In the genomic region with DNA sequence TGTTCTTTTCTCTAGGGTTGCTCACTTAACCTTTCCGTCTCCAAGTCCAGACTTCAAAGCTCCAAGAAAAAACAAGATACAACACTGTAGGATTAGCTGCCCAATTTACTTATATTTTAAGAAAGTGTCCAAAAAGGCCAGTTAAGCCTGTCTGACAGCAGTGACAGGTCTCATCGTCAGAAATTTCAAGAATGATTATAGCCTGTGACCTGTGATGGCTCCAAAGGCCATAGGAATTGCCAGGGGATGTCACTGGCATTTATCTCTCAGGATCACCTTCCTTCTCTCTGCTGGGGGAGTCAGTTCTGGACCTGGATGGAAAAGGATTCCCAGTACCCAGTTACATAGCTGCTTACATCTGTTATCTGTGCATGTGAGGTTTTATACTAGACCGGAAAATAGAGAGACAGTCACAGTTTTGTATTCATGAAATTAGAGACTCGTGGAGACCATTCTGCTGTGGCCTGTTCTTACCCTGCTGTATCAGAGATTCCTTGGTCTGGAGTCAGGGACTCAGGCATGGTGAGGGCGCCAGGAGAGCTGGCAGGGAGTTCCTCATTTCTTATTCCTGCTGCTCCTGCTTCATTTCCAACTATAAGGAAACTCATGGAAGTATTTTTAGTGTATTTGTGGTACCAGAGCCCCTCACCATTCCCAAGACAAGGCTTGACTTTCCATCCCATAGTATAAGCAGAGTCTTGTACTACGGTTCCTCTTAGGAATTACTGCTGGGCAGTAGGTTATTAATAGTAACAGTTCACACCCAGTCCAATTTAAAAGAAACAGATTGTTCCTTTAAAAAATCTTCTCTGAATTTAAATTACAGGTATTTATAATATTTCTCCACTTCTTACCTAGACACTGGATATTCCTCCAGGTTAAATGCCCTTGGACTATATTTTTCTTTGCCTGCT, we compare ENCODE assay signal across 18 cellular contexts.
DNase-seq lines count a peak whose midpoint lies in the region; FAIRE-seq and TF ChIP-seq lines count a peak whose summit lies in the region.
"Had no signal": no experiment of that assay in that cellular context is flagged by ENCODE, and none has a peak within 500 bp of the region (broad histone marks: within the 10 kb centered on the region; RNA-seq: fewer than 3 reads in every experiment).

No MANE protein-coding gene starts in this region.

- no peaks in the 10 kb centered on the region for H4K20me1 ChIP-seq in GM23248 (ENCODE audit: insufficient read depth)
- H4K20me1 ChIP-seq in astrocyte (ENCODE audit: insufficient read depth, low read length): peaks cover 3% of the 10 kb centered on the region
- H4K20me1 ChIP-seq in smooth muscle cell (ENCODE audit: low read depth): no peaks in the 10 kb centered on the region

- TF ChIP-seq CTCF in astrocyte (IDR thresholded peaks at IDR 0.05; ENCODE audit: insufficient read depth, low read depth, low read length) (no peak), right atrium auricular region (IDR thresholded peaks at IDR 0.05) (no peak), smooth muscle cell (IDR thresholded peaks at IDR 0.05; ENCODE audit: borderline replicate concordance, insufficient read depth, poor library complexity, severe bottlenecking) (no peak)

- H3K9me2 ChIP-seq in GM23248 (ENCODE audit: insufficient read depth): no peaks in the 10 kb centered on the region

- H3K4me2 ChIP-seq in GM23248 (ENCODE audit: unreplicated experiment): no peak overlapping the region
- H3K4me2 ChIP-seq in astrocyte (ENCODE audit: low read length): no peak overlapping the region
- peak overlapping the region; percentile 56 for H3K4me2 ChIP-seq in smooth muscle cell
- H3K4me2 ChIP-seq: KMS-11, PC-9 had no signal

- no peak overlapping the region for H3K4me3 ChIP-seq in GM23248
- no peak overlapping the region for H3K4me3 ChIP-seq in astrocyte (ENCODE audit: insufficient read depth, low read depth, low read length)
- H3K4me3 ChIP-seq in right atrium auricular region: no peak overlapping the region
- H3K4me3 ChIP-seq in smooth muscle cell: no peak overlapping the region
- H3K4me3 ChIP-seq: PC-9 had no signal

- DNase-seq in GM23248 (peak; percentile 20), astrocyte (ENCODE audit: low read depth) (peak; percentile 30), right atrium auricular region (ENCODE audit: low spot score) (no peak), smooth muscle cell (lab: John Stamatoyannopoulos, UW; ENCODE audit: unreplicated experiment) (no peak), NCI-H1048 (lab: John Stamatoyannopoulos, UW) (no peak), islet precursor cell (no peak), NCI-H1092 (lab: John Stamatoyannopoulos, UW) (no peak)
- DNase-seq: AML-193, DMS79, GF-D8, NCI-H1105 treated with DMSO at 0.1 percent for 48 hours, NCI-H187, NCI-H446, NCI-H748 treated with DMSO at 0.1 percent for 48 hours, PC-9, SHP77 had no signal

- peaks cover 32% of the 10 kb centered on the region for H3F3A ChIP-seq in GM23248 (ENCODE audit: insufficient read depth)
- H3F3A ChIP-seq in smooth muscle cell (ENCODE audit: low read depth): no peaks in the 10 kb centered on the region

- FAIRE-seq in astrocyte (lab: Jason Lieb, UNC): no peak
- FAIRE-seq: H1 had no signal

- peaks cover 38% of the 10 kb centered on the region for H3K4me1 Mint-ChIP-seq in astrocyte (ENCODE audit: low read depth, unreplicated experiment)

- no peak overlapping the region for H3K27ac Mint-ChIP-seq in astrocyte (ENCODE audit: unreplicated experiment)

- H3K36me3 ChIP-seq in GM23248 (ENCODE audit: low read depth) (no peaks in the 10 kb centered on the region), astrocyte (ENCODE audit: insufficient read depth, low read length) (no peaks in the 10 kb centered on the region), right atrium auricular region (no peaks in the 10 kb centered on the region), smooth muscle cell (ENCODE audit: low read depth) (no peaks in the 10 kb centered on the region)

- peaks cover 4% of the 10 kb centered on the region for H3K36me3 Mint-ChIP-seq in astrocyte (ENCODE audit: low read depth, unreplicated experiment)

- no peaks in the 10 kb centered on the region for H3K79me2 ChIP-seq in GM23248 (ENCODE audit: insufficient read depth)
- H3K79me2 ChIP-seq in astrocyte (ENCODE audit: insufficient read depth, low read length): no peaks in the 10 kb centered on the region
- H3K79me2 ChIP-seq in smooth muscle cell (ENCODE audit: low read depth): no peaks in the 10 kb centered on the region

- H3K4me1 ChIP-seq in GM23248 (ENCODE audit: insufficient read depth) (peaks cover 49% of the 10 kb centered on the region), astrocyte (ENCODE audit: insufficient read depth, low read length) (peaks cover 35% of the 10 kb centered on the region), right atrium auricular region (peaks cover 0 to 16% of the 10 kb centered on the region in 2 donors), smooth muscle cell (ENCODE audit: low read depth) (peaks cover 15% of the 10 kb centered on the region)

- H3K9me3 Mint-ChIP-seq in astrocyte (ENCODE audit: unreplicated experiment): no peaks in the 10 kb centered on the region

- H2AFZ ChIP-seq in GM23248 (no peak overlapping the region), astrocyte (ENCODE audit: low read depth, low read length) (no peak overlapping the region), smooth muscle cell (ENCODE audit: low read depth) (no peak overlapping the region)
- H2AFZ ChIP-seq: PC-9 had no signal

- H3K27me3 ChIP-seq in GM23248 (replicated peaks; ENCODE audit: insufficient read depth) (no peaks in the 10 kb centered on the region), astrocyte (ENCODE audit: insufficient read depth, low read length) (no peaks in the 10 kb centered on the region), right atrium auricular region (no peaks in the 10 kb centered on the region), smooth muscle cell (ENCODE audit: low read depth) (no peaks in the 10 kb centered on the region)

- no peaks in the 10 kb centered on the region for H3K27me3 Mint-ChIP-seq in astrocyte (ENCODE audit: low read depth, unreplicated experiment)

- H3K27ac ChIP-seq in GM23248 (no peak overlapping the region), astrocyte (ENCODE audit: low read depth, low read length) (no peak overlapping the region), right atrium auricular region (peak overlapping the region; percentile 8 to 47), smooth muscle cell (ENCODE audit: low read depth) (peak overlapping the region; percentile 56)
- H3K27ac ChIP-seq: KMS-11, PC-9 had no signal

- no peaks in the 10 kb centered on the region for H3K9me3 ChIP-seq in GM23248 (ENCODE audit: low read depth)
- no peaks in the 10 kb centered on the region for H3K9me3 ChIP-seq in astrocyte (ENCODE audit: insufficient read depth, low read depth, low read length)
- H3K9me3 ChIP-seq in right atrium auricular region: no peaks in the 10 kb centered on the region
- no peaks in the 10 kb centered on the region for H3K9me3 ChIP-seq in smooth muscle cell (replicated peaks; ENCODE audit: low read depth)

- H3K9ac ChIP-seq in GM23248 (no peak overlapping the region), astrocyte (ENCODE audit: low read length) (no peak overlapping the region), smooth muscle cell (ENCODE audit: low read depth) (peak overlapping the region; percentile 22)
- H3K9ac ChIP-seq: KMS-11 had no signal

- in situ Hi-C loops in GM23248 (cut with MboI): no loop called here

- no peak overlapping the region for H3K4me3 Mint-ChIP-seq in astrocyte (ENCODE audit: unreplicated experiment)

- WGBS in GM23248 (ENCODE audit: low coverage in 1 of 2, low lambda C conversion rate in 2 of 2, missing lambda C conversion rate in 2 of 2), 2 experiments: 81 to 85% methylated on average over 6 of the region's 6 CpGs
- WGBS in smooth muscle cell (ENCODE audit: low lambda C conversion rate): 51% methylated on average over 6 of the region's 6 CpGs

Comparison
In these comparisons a context has a peak if more than half of its experiments do, and no peak if none do; other contexts are left out.
1. DNase-seq: peak in GM23248 (single experiment) and astrocyte (single experiment); none in right atrium auricular region (single experiment), smooth muscle cell (single experiment), NCI-H1048 (single experiment), islet precursor cell (single experiment) and NCI-H1092 (single experiment).
2. H3K27ac ChIP-seq: peak in right atrium auricular region (2 of 2) and smooth muscle cell (single experiment); none in GM23248 (single experiment) and astrocyte (single experiment).